ENCODE assay signal across 13 cellular contexts in the genomic region with DNA sequence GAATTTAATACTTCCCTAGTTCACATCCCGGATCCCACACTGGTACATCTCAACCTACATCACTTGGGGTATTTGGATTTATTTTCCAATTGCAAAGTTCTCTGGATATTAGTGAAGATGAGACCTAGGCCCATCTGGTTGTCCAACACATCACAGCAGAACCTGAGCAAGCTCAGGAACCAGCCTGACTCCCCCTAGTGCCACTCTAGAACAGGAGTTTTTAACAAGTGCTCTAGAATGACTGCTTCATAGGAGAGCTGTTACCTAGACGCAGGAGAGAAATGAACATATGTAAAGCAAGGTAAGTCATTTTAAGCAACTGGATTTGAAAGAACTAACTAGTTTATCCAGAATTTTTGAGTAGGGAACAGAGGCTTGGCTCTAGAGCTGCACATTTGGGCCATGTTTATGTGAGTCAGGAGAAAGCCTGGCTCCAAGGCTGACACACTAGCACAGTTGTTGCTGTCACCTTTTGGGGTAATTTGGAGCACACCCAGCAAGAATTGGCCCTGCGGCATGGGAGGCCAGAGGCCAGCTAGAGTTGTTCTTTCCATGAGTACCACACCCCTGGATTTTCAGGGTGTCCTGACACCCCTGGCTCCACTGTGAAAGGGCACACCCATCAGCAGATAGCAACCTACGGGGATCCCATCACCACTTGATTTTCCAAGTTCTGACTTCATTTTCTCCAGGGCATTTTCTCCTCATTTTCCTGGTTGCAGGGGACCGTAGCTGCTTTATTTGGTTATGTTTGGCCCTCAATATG.
DNase-seq lines count a peak whose midpoint lies in the region; ATAC-seq and TF ChIP-seq lines count a peak whose summit lies in the region.
"Had no signal": no experiment of that assay in that cellular context is flagged by ENCODE, and none has a peak within 500 bp of the region (broad histone marks: within the 10 kb centered on the region; RNA-seq: fewer than 3 reads in every experiment).

No MANE protein-coding gene starts in this region.

- no peaks in the 10 kb centered on the region for H3K9me3 Mint-ChIP-seq in chondrocyte (ENCODE audit: low read depth)
- H3K9me3 Mint-ChIP-seq: mesothelial cell of epicardium had no signal

- H3K4me3 ChIP-seq in retinal pigment epithelial cell (ENCODE audit: low read length), result no peak overlapping the region
- H3K4me3 ChIP-seq: adrenal gland, K562, spleen had no signal

- DNase-seq in HuH-7 (ENCODE audit: low spot score) (peak; percentile 15), chondrocyte (ENCODE audit: low spot score) (no peak), retinal pigment epithelial cell (ENCODE audit: low read depth) (no peak), DMS79 (lab: John Stamatoyannopoulos, UW) (no peak), T-helper 1 cell (no peak)
- no peak for DNase-seq in activated naive CD4-positive, alpha-beta T cell treated with Interleukin-2 at 50 U/mL for 16 hours
- DNase-seq: activated CD4-positive, alpha-beta T cell treated with anti-CD3 and anti-CD28 coated beads for 4 hours; adrenal gland; NK-92 treated with Interleukin-12 subunit alpha and Interleukin-12 subunit beta, amount 100 ng/mL, for 24 hours; spleen had no signal

- no peaks in the 10 kb centered on the region for H3K27me3 Mint-ChIP-seq in chondrocyte (ENCODE audit: low read depth)

- peaks cover 11% of the 10 kb centered on the region for H3K4me1 Mint-ChIP-seq in chondrocyte (ENCODE audit: low read depth)

- H3K27ac Mint-ChIP-seq in chondrocyte (ENCODE audit: unreplicated experiment), result no peak overlapping the region
- H3K27ac Mint-ChIP-seq: mesothelial cell of epicardium had no signal

- no peak overlapping the region for H3K4me3 Mint-ChIP-seq in chondrocyte (ENCODE audit: unreplicated experiment)
- H3K4me3 Mint-ChIP-seq: mesothelial cell of epicardium had no signal

- peak; percentile 29 for TF ChIP-seq CTCF in chondrocyte (IDR thresholded peaks at IDR 0.05)
- peak; percentile 12 for TF ChIP-seq CTCF in retinal pigment epithelial cell (conservative IDR thresholded peaks at IDR 0.05; ENCODE audit: low read depth, low read length)

- peak; percentile 45 for ATAC-seq in GM18867 (IDR thresholded peaks at IDR 0.05; ENCODE audit: unreplicated experiment)
- ATAC-seq: K562 had no signal

- H3K36me3 Mint-ChIP-seq in chondrocyte (ENCODE audit: low read depth), result no peaks in the 10 kb centered on the region
- H3K36me3 Mint-ChIP-seq: mesothelial cell of epicardium had no signal
